In the genomic region with DNA sequence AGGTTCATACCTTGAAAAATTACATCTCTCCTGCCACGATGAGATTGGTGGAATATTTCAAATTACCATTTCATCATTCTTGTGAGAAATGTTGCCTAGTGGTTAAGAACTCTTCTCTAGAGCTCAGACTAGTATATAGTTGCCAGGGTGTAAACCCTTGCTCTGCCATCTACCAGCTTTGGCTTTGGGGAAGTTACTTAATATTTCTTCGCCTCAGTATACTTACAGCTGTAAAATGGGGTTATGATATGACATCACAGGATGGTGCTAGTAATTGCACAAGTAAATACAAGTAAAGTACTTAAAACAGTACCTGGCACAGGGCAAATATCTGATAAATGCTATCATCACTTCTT, we compare ENCODE assay signal across 8 cellular contexts. TPM values are rescaled to one million over a fixed set of nuclear protein-coding genes. Genes with fewer than 3 reads are reported as not detected.
DNase-seq lines count a peak whose midpoint lies in the region; TF ChIP-seq lines count a peak whose summit lies in the region.

No MANE protein-coding gene starts in this region.

- H3K36me3 Mint-ChIP-seq in activated naive CD4-positive, alpha-beta T cell treated with anti-CD3 and anti-CD28 coated beads, Interleukin-2, amount 10 ng/mL, durations not matched to agents 7 days and 5 days = peaks cover 9% of the 10 kb centered on the region
- H3K36me3 Mint-ChIP-seq in nephron progenitor cell (ENCODE audit: low read depth) = no peaks in the 10 kb centered on the region

- peak overlapping the region; percentile 100 for H3K4me3 Mint-ChIP-seq in activated naive CD4-positive, alpha-beta T cell treated with anti-CD3 and anti-CD28 coated beads, Interleukin-2, amount 10 ng/mL, durations not matched to agents 7 days and 5 days
- H3K4me3 Mint-ChIP-seq in nephron progenitor cell = peak overlapping the region; percentile 99

- no peaks in the 10 kb centered on the region for H3K9me3 Mint-ChIP-seq in activated naive CD4-positive, alpha-beta T cell treated with anti-CD3 and anti-CD28 coated beads, Interleukin-2, amount 10 ng/mL, durations not matched to agents 7 days and 5 days
- H3K9me3 Mint-ChIP-seq in nephron progenitor cell = no peaks in the 10 kb centered on the region

- POLR2A ChIA-PET in OCI-LY7 (lab: Charles Lee) = interaction anchor here (0.6 to 1.7 kb wide), 6 partner anchors 12 to 199 kb away, joined by 3 to 5 read pairs (median 3); no protein-coding TSS in a partner anchor

- intact Hi-C loops in OCI-LY7 (cut with micrococcal nuclease; ENCODE audit: unreplicated experiment) = no loop called here

- H4K20me1 ChIP-seq in OCI-LY7 (ENCODE audit: insufficient read depth, low read length) = peaks cover 16% of the 10 kb centered on the region

- peaks cover 31% of the 10 kb centered on the region for H3K4me1 ChIP-seq in OCI-LY7 (ENCODE audit: insufficient read depth, low read length, poor library complexity, severe bottlenecking)

- peaks cover 7% of the 10 kb centered on the region for H3K36me3 ChIP-seq in OCI-LY7 (ENCODE audit: insufficient read depth, low read length)

- BruUV-seq in OCI-LY7 (replicated peaks; lab: Mats Ljungman, UMichigan) = no TSS peak

- peaks cover 60% of the 10 kb centered on the region for H3K79me2 ChIP-seq in OCI-LY7 (ENCODE audit: insufficient read depth, low read depth, low read length)

- no peak for DNase-seq in activated naive CD4-positive, alpha-beta T cell treated with anti-CD3 and anti-CD28 coated beads, Interleukin-2, amount 10 ng/mL, durations not matched to agents 7 days and 5 days
- DNase-seq in activated naive CD4-positive, alpha-beta T cell (lab: John Stamatoyannopoulos, UW) = no peak
- peak; percentile 43 for DNase-seq in OCI-LY7 (ENCODE audit: low spot score)
- DNase-seq in dermis blood vessel endothelial cell = peak; percentile 10
- no peak for DNase-seq in nephron progenitor cell
- DNase-seq in COR-L47 (lab: John Stamatoyannopoulos, UW) = no peak
- DNase-seq in epidermal melanocyte (ENCODE audit: insufficient read length, low spot score) = no peak
- no peak for DNase-seq in NCI-H510A (lab: John Stamatoyannopoulos, UW)

- peak overlapping the region; percentile 89 for H3K27ac ChIP-seq in OCI-LY7 (ENCODE audit: low read depth, low read length, poor library complexity, severe bottlenecking)

- H3K27ac Mint-ChIP-seq in activated naive CD4-positive, alpha-beta T cell treated with anti-CD3 and anti-CD28 coated beads, Interleukin-2, amount 10 ng/mL, durations not matched to agents 7 days and 5 days = peak overlapping the region; percentile 90
- no peak overlapping the region for H3K27ac Mint-ChIP-seq in nephron progenitor cell

- H3K4me3 ChIP-seq in OCI-LY7 (ENCODE audit: low read depth, low read length, poor library complexity, severe bottlenecking) = peak overlapping the region; percentile 77

- H3K9me3 ChIP-seq in OCI-LY7 (ENCODE audit: low read length) = no peaks in the 10 kb centered on the region

- H2AFZ ChIP-seq in OCI-LY7 (ENCODE audit: low read length) = no peak overlapping the region

- peak overlapping the region; percentile 76 for H3K4me2 ChIP-seq in OCI-LY7 (ENCODE audit: low read length)

- H3K9me2 ChIP-seq in OCI-LY7 (ENCODE audit: insufficient read depth, low read length) = no peaks in the 10 kb centered on the region

- peaks cover 5% of the 10 kb centered on the region for H3K27me3 Mint-ChIP-seq in activated naive CD4-positive, alpha-beta T cell treated with anti-CD3 and anti-CD28 coated beads, Interleukin-2, amount 10 ng/mL, durations not matched to agents 7 days and 5 days
- H3K27me3 Mint-ChIP-seq in nephron progenitor cell (ENCODE audit: low read depth, poor library complexity) = peaks cover 4% of the 10 kb centered on the region

- CTCF ChIA-PET in activated naive CD4-positive, alpha-beta T cell treated with anti-CD3 and anti-CD28 coated beads, Interleukin-2, amount 10 ng/mL, durations not matched to agents 7 days and 5 days (lab: Charles Lee) = no interaction called here
- CTCF ChIA-PET in OCI-LY7 (lab: Charles Lee; ENCODE audit: unreplicated experiment) = no interaction called here

- peaks cover 32% of the 10 kb centered on the region for H3K4me1 Mint-ChIP-seq in activated naive CD4-positive, alpha-beta T cell treated with anti-CD3 and anti-CD28 coated beads, Interleukin-2, amount 10 ng/mL, durations not matched to agents 7 days and 5 days
- peaks cover 60% of the 10 kb centered on the region for H3K4me1 Mint-ChIP-seq in nephron progenitor cell

- TF ChIP-seq CTCF in OCI-LY7 (conservative IDR thresholded peaks at IDR 0.05; ENCODE audit: low read length) (no peak), nephron progenitor cell (IDR thresholded peaks at IDR 0.05) (no peak)

RNA-seq across cellular contexts. Expression of a gene that starts 1.5 kb away (rescaled TPM):
- total RNA-seq in OCI-LY7 (2014; rRNA removed; shearing (Covaris generic)) = 11.4 and 15.1 TPM in 2 replicates
- total RNA-seq in OCI-LY7 (2022) (18.3 and 19.8 TPM in 2 replicates), dermis blood vessel endothelial cell (17.9 and 20.2 TPM in 2 replicates)

Comparison
In these comparisons a context has a peak if more than half of its experiments do, and no peak if none do; other contexts are left out.
1. DNase-seq: peak in OCI-LY7 (single experiment) and dermis blood vessel endothelial cell (single experiment); none in activated naive CD4-positive, alpha-beta T cell treated with anti-CD3 and anti-CD28 coated beads, Interleukin-2, amount 10 ng/mL, durations not matched to agents 7 days and 5 days (single experiment), activated naive CD4-positive, alpha-beta T cell (0 of 4), nephron progenitor cell (single experiment), COR-L47 (single experiment), epidermal melanocyte (single experiment) and NCI-H510A (single experiment).